12 cellular contexts compared by ENCODE assay signal in the genomic region with DNA sequence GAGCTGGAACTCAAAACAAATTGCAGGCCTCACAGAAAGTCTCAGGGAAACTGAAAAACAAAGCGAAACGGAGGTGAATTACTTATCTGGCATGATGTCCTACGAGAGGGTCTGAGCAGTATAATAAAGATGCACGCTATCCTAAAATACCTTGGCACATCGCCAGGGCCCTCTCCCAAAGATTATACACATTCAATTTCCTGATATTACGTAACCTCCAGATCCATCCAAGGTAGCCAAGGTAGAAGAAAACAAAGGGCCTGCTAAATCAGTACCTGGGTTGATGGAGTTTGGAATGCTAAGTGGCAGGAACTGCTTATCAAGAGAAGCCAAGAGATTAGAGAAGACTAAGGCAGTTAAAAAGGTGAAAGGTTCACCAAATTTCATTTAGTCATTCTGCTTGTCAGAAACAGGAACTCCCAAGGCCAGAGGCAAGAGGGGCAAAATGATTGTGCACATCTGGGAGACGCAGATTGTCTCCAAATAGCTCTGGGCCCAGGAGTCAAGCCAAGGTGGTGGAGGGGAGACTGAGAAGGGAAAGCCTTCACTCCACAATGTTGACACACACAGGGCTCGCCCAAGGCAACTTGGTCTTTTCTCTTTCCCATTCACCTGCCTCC.
"Had no signal": no experiment of that assay in that cellular context is flagged by ENCODE, and none has a peak within 500 bp of the region (broad histone marks: within the 10 kb centered on the region; RNA-seq: fewer than 3 reads in every experiment).

No MANE protein-coding gene starts in this region.

- H3K4me3 Mint-ChIP-seq: activated naive CD4-positive, alpha-beta T cell treated with anti-CD3 and anti-CD28 coated beads, Interleukin-2, amount 10 ng/mL, durations not matched to agents 7 days and 5 days had no signal

- ATAC-seq: heart left ventricle, upper lobe of right lung had no signal

- H3K36me3 Mint-ChIP-seq: activated naive CD4-positive, alpha-beta T cell treated with anti-CD3 and anti-CD28 coated beads, Interleukin-2, amount 10 ng/mL, durations not matched to agents 7 days and 5 days had no signal

- H3K27ac Mint-ChIP-seq: activated naive CD4-positive, alpha-beta T cell treated with anti-CD3 and anti-CD28 coated beads, Interleukin-2, amount 10 ng/mL, durations not matched to agents 7 days and 5 days; activated T-helper 2 cell treated with anti-CD3 and anti-CD28 coated beads, Interferon-gamma antibody, Interleukin-2, Interleukin-4, amounts not matched to agents 10 μg/mL and 5 μg/mL and 100 μg/mL, durations not matched to agents 14 hours and 24 hours and 36 hours had no signal

- DNase-seq: activated CD4-positive, alpha-beta T cell treated with anti-CD3 and anti-CD28 coated beads, Interleukin-2, amount 50 U/mL, for 1 hour; activated CD4-positive, CD25-positive, alpha-beta regulatory T cell; activated naive CD4-positive, alpha-beta T cell treated with anti-CD3 and anti-CD28 coated beads, Interleukin-2, amount 10 ng/mL, durations not matched to agents 7 days and 5 days; caudate nucleus; effector CD4-positive, alpha-beta T cell; heart left ventricle; kidney glomerular epithelial cell; sigmoid colon; stimulated activated CD4-positive, alpha-beta T cell treated with anti-CD3 and anti-CD28 coated beads, Interleukin-12 subunit alpha, Interleukin-12 subunit beta, amount 100 ng/mL, for 4 hours; stimulated activated naive CD4-positive, alpha-beta T cell treated with Interleukin-2 at 50 U/mL for 16 hours; upper lobe of right lung had no signal

- H3K4me1 Mint-ChIP-seq: activated naive CD4-positive, alpha-beta T cell treated with anti-CD3 and anti-CD28 coated beads, Interleukin-2, amount 10 ng/mL, durations not matched to agents 7 days and 5 days had no signal

- H3K9me3 Mint-ChIP-seq: activated naive CD4-positive, alpha-beta T cell treated with anti-CD3 and anti-CD28 coated beads, Interleukin-2, amount 10 ng/mL, durations not matched to agents 7 days and 5 days; activated T-helper 2 cell treated with anti-CD3 and anti-CD28 coated beads, Interferon-gamma antibody, Interleukin-2, Interleukin-4, amounts not matched to agents 10 μg/mL and 5 μg/mL and 100 μg/mL, durations not matched to agents 14 hours and 24 hours and 36 hours had no signal
